In genomic region chr11:67715801-67716200, GRCh38 we compare ENCODE assay signal across 3 cellular contexts. TPM values are rescaled to one million over a fixed set of nuclear protein-coding genes. Genes with fewer than 3 reads are reported as not detected.
"Had no signal": no experiment of that assay in that cellular context is flagged by ENCODE, and none has a peak within 500 bp of the region (broad histone marks: within the 10 kb centered on the region; RNA-seq: fewer than 3 reads in every experiment).

No MANE protein-coding gene starts in this region.

RNA-seq across cellular contexts. Expression of gene ALDH3B2, which starts 41.4 kb away (rescaled TPM):
- polyA plus RNA-seq: GM23248, HepG2, IgD-negative memory B cell had no signal
